ENCODE assay signal across 9 cellular contexts in the genomic region with DNA sequence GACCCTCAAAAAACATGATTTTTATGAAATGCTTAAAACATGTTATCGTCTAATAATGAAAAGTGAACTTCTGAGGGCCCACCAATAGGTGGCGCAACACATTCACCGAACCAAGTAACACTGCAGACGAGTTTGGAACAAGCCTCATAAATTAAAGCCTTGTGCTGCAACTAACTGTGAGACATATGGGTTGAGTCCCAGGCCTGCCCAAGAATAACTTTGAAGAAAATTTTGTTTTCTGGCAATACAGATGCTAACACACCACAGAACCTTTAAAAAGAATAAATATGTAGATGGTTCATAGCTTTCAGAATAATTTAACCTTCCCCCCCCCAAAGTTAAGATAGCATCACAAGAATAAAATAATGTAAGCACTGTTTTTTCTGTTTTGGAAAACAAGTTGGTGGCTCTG.
DNase-seq lines count a peak whose midpoint lies in the region; ATAC-seq and TF ChIP-seq lines count a peak whose summit lies in the region.
"Had no signal": no experiment of that assay in that cellular context is flagged by ENCODE, and none has a peak within 500 bp of the region (broad histone marks: within the 10 kb centered on the region; RNA-seq: fewer than 3 reads in every experiment).

No MANE protein-coding gene starts in this region.

- ATAC-seq in HG03159 (IDR thresholded peaks at IDR 0.05; ENCODE audit: unreplicated experiment) (peak; percentile 67), naive B cell (ENCODE audit: low read depth in 2 of 2) (no peak), HG03378 (IDR thresholded peaks at IDR 0.05; ENCODE audit: unreplicated experiment) (no peak)
- no peak for ATAC-seq in activated CD8-positive, alpha-beta T cell treated with anti-CD3 and anti-CD28 coated beads, Interleukin-2, amount 10 ng/mL, durations not matched to agents 7 days and 5 days
- ATAC-seq in stimulated activated naive B cell treated with anti-CD40 and anti-IgM and Interleukin-4, amounts not matched to agents 10 μg/mL and 1 μg/mL and 100 μg/mL, for 72 hours (replicated peaks), result peak in 1 of 2 donors; percentile 59

- H3K27me3 Mint-ChIP-seq in activated CD8-positive, alpha-beta T cell treated with anti-CD3 and anti-CD28 coated beads, Interleukin-2, amount 10 ng/mL, durations not matched to agents 7 days and 5 days (ENCODE audit: low read depth), result no peaks in the 10 kb centered on the region
- peaks cover 27% of the 10 kb centered on the region for H3K27me3 Mint-ChIP-seq in endodermal cell (ENCODE audit: insufficient read depth)
- peaks cover 0 to 8% (median 5%) of the 10 kb centered on the region in 3 donors for H3K27me3 Mint-ChIP-seq in naive B cell
- peaks cover 4 to 14% of the 10 kb centered on the region in 2 donors for H3K27me3 Mint-ChIP-seq in stimulated activated naive B cell treated with anti-CD40 and anti-IgM and Interleukin-4, amounts not matched to agents 10 μg/mL and 1 μg/mL and 100 μg/mL, for 72 hours

- WGBS in endodermal cell (ENCODE audit: insufficient coverage in 1 of 2, insufficient read length in 1 of 2), 2 experiments, result 9 to 10% methylated on average over 4 of the region's 4 CpGs

- no peaks in the 10 kb centered on the region for H3K36me3 Mint-ChIP-seq in activated CD8-positive, alpha-beta T cell treated with anti-CD3 and anti-CD28 coated beads, Interleukin-2, amount 10 ng/mL, durations not matched to agents 7 days and 5 days (ENCODE audit: low read depth)
- H3K36me3 Mint-ChIP-seq in endodermal cell (ENCODE audit: low read depth) (no peaks in the 10 kb centered on the region), naive B cell (peaks cover 0 to 7% of the 10 kb centered on the region in 2 donors)
- no peaks in the 10 kb centered on the region for H3K36me3 Mint-ChIP-seq in stimulated activated naive B cell treated with anti-CD40 and anti-IgM and Interleukin-4, amounts not matched to agents 10 μg/mL and 1 μg/mL and 100 μg/mL, for 72 hours

- peak; percentile 46 for DNase-seq in DMS153 (lab: John Stamatoyannopoulos, UW)
- peak; percentile 87 for DNase-seq in NCI-H748 (lab: John Stamatoyannopoulos, UW; ENCODE audit: unreplicated experiment)
- DNase-seq in activated CD8-positive, alpha-beta T cell treated with anti-CD3 and anti-CD28 coated beads, Interleukin-2, amount 10 ng/mL, durations not matched to agents 7 days and 5 days, result peak; percentile 77
- peak; percentile 81 for DNase-seq in endodermal cell
- DNase-seq in naive B cell, result peak; percentile 7
- DNase-seq in stimulated activated naive B cell treated with anti-CD40 and anti-IgM and Interleukin-4, amounts not matched to agents 10 μg/mL and 1 μg/mL and 100 μg/mL, for 72 hours, result peak; percentile 7
- DNase-seq: activated B cell treated with CpG ODN at 0.5 μM for 24 hours had no signal

- no peak overlapping the region for H3K27ac ChIP-seq in endodermal cell (ENCODE audit: low read depth, low read length)

- H3K9me3 ChIP-seq in endodermal cell (ENCODE audit: control insufficient read depth, low read length), result no peaks in the 10 kb centered on the region

- no peaks in the 10 kb centered on the region for H3K36me3 ChIP-seq in endodermal cell (ENCODE audit: control insufficient read depth, insufficient read depth, low read length)

- no peaks in the 10 kb centered on the region for H3K4me1 Mint-ChIP-seq in activated CD8-positive, alpha-beta T cell treated with anti-CD3 and anti-CD28 coated beads, Interleukin-2, amount 10 ng/mL, durations not matched to agents 7 days and 5 days (ENCODE audit: low read depth)
- H3K4me1 Mint-ChIP-seq in endodermal cell, result no peaks in the 10 kb centered on the region
- H3K4me1 Mint-ChIP-seq in naive B cell, result no peaks in the 10 kb centered on the region
- H3K4me1 Mint-ChIP-seq in stimulated activated naive B cell treated with anti-CD40 and anti-IgM and Interleukin-4, amounts not matched to agents 10 μg/mL and 1 μg/mL and 100 μg/mL, for 72 hours, result no peaks in the 10 kb centered on the region
- H3K4me1 Mint-ChIP-seq: activated B cell treated with CpG ODN at 0.5 μM for 24 hours had no signal

- no peak overlapping the region for H3K4me3 ChIP-seq in endodermal cell (ENCODE audit: low read length)

- H3K4me1 ChIP-seq in endodermal cell (ENCODE audit: control insufficient read depth, insufficient read depth, low read length), result no peaks in the 10 kb centered on the region

- H3K27ac Mint-ChIP-seq in activated CD8-positive, alpha-beta T cell treated with anti-CD3 and anti-CD28 coated beads, Interleukin-2, amount 10 ng/mL, durations not matched to agents 7 days and 5 days, result no peak overlapping the region
- H3K27ac Mint-ChIP-seq in endodermal cell (no peak overlapping the region), naive B cell (no peak overlapping the region)
- H3K27ac Mint-ChIP-seq in stimulated activated naive B cell treated with anti-CD40 and anti-IgM and Interleukin-4, amounts not matched to agents 10 μg/mL and 1 μg/mL and 100 μg/mL, for 72 hours, result no peak overlapping the region
- H3K27ac Mint-ChIP-seq: activated B cell treated with CpG ODN at 0.5 μM for 24 hours had no signal

- POLR2A ChIA-PET in activated CD8-positive, alpha-beta T cell treated with anti-CD3 and anti-CD28 coated beads, Interleukin-2, amount 10 ng/mL, durations not matched to agents 7 days and 5 days (lab: Charles Lee), result no interaction called here

- CTCF ChIA-PET in activated CD8-positive, alpha-beta T cell treated with anti-CD3 and anti-CD28 coated beads, Interleukin-2, amount 10 ng/mL, durations not matched to agents 7 days and 5 days (lab: Charles Lee), result interaction anchor here (0.6 to 1.5 kb wide), 19 partner anchors 9 to 1558 kb away, joined by 3 to 8 read pairs (median 3); a partner anchor contains a TSS

- TF ChIP-seq CTCF in endodermal cell (conservative IDR thresholded peaks at IDR 0.05), result peak; percentile 99

- H3K9me3 Mint-ChIP-seq in activated CD8-positive, alpha-beta T cell treated with anti-CD3 and anti-CD28 coated beads, Interleukin-2, amount 10 ng/mL, durations not matched to agents 7 days and 5 days (ENCODE audit: insufficient read depth), result no peaks in the 10 kb centered on the region
- H3K9me3 Mint-ChIP-seq in endodermal cell (no peaks in the 10 kb centered on the region), naive B cell (peaks cover 0 to 5% (median 0%) of the 10 kb centered on the region in 7 donors)
- peaks cover 0 to 2% of the 10 kb centered on the region in 2 donors for H3K9me3 Mint-ChIP-seq in stimulated activated naive B cell treated with anti-CD40 and anti-IgM and Interleukin-4, amounts not matched to agents 10 μg/mL and 1 μg/mL and 100 μg/mL, for 72 hours
- H3K9me3 Mint-ChIP-seq: activated B cell treated with CpG ODN at 0.5 μM for 24 hours had no signal

- no peaks in the 10 kb centered on the region for H3K27me3 ChIP-seq in endodermal cell (ENCODE audit: control insufficient read depth, insufficient read depth, low read length, poor library complexity, severe bottlenecking)

- H3K9ac ChIP-seq in endodermal cell (ENCODE audit: extremely low read depth, low read length, poor library complexity, severe bottlenecking), result no peak overlapping the region

- no peak overlapping the region for H3K4me3 Mint-ChIP-seq in activated CD8-positive, alpha-beta T cell treated with anti-CD3 and anti-CD28 coated beads, Interleukin-2, amount 10 ng/mL, durations not matched to agents 7 days and 5 days
- H3K4me3 Mint-ChIP-seq in endodermal cell (no peak overlapping the region), naive B cell (no peak overlapping the region)
- no peak overlapping the region for H3K4me3 Mint-ChIP-seq in stimulated activated naive B cell treated with anti-CD40 and anti-IgM and Interleukin-4, amounts not matched to agents 10 μg/mL and 1 μg/mL and 100 μg/mL, for 72 hours
- H3K4me3 Mint-ChIP-seq: activated B cell treated with CpG ODN at 0.5 μM for 24 hours had no signal

Comparison
In these comparisons a context has a peak if more than half of its experiments do, and no peak if none do; other contexts are left out.
1. DNase-seq: peak in every context shown above with its lines; median percentile 87 in NCI-H748; 81 in endodermal cell; 77 in activated CD8-positive, alpha-beta T cell treated with anti-CD3 and anti-CD28 coated beads, Interleukin-2, amount 10 ng/mL, durations not matched to agents 7 days and 5 days; 46 in DMS153; 7 in naive B cell; 7 in stimulated activated naive B cell treated with anti-CD40 and anti-IgM and Interleukin-4, amounts not matched to agents 10 μg/mL and 1 μg/mL and 100 μg/mL, for 72 hours.